24 cellular contexts compared by ENCODE assay signal in genomic region chr15:56327721-56328502, GRCh38. TPM values are rescaled to one million over a fixed set of nuclear protein-coding genes. Genes with fewer than 3 reads are reported as not detected.
DNase-seq lines count a peak whose midpoint lies in the region; FAIRE-seq and TF ChIP-seq lines count a peak whose summit lies in the region.
"Had no signal": no experiment of that assay in that cellular context is flagged by ENCODE, and none has a peak within 500 bp of the region (broad histone marks: within the 10 kb centered on the region; RNA-seq: fewer than 3 reads in every experiment).

No MANE protein-coding gene starts in this region.

- peak overlapping the region; percentile 56; the same call in 1 of the 2 replicates for H3K9ac ChIP-seq in KMS-11

- POLR2A ChIA-PET in RWPE1 (lab: Yijun Ruan, JAX; ENCODE audit: low non-redundant PET): no interaction called here

- DNase-seq in RWPE1 (ENCODE audit: low spot score) (peak; percentile 58), bronchial epithelial cell (ENCODE audit: low read depth) (peak; percentile 41), stomach (peak; percentile 72), GM13976 (ENCODE audit: low spot score) (no peak), middle frontal gyrus (ENCODE audit: extremely low spot score, low spot score) (no peak), esophagus squamous epithelium (lab: John Stamatoyannopoulos, UW) (no peak)
- DNase-seq: activated CD4-positive, alpha-beta T cell treated with anti-CD3 and anti-CD28 coated beads, Interleukin-2, amount 10 ng/mL, durations not matched to agents 7 days and 5 days; activated naive CD4-positive, alpha-beta T cell treated with anti-CD3 and anti-CD28 coated beads for 36 hours; activated T-cell treated with anti-CD3 and anti-CD28 coated beads, Interleukin-2, amount 50 U/mL, for 72 hours; amygdala; CD4-positive, CD25-positive, alpha-beta regulatory T cell; GOT3; KG1; naive B cell; NCI-H1694; NCI-H345; NCI-H774; Peyer's patch; psoas muscle had no signal

- WGBS in stomach, 5 donors: 60 to 73% (median 66%) methylated on average over 5 to 6 of the region's 6 CpGs
- WGBS in esophagus squamous epithelium, 2 donors: 42 to 52% methylated on average over 3 to 4 of the region's 6 CpGs

- H3K79me2 ChIP-seq in KMS-11 (ENCODE audit: insufficient read depth, low read depth): no peaks in the 10 kb centered on the region

- peaks cover 25% of the 10 kb centered on the region for H3K4me1 ChIP-seq in KMS-11 (ENCODE audit: low read depth, poor library complexity, severe bottlenecking)
- no peaks in the 10 kb centered on the region for H3K4me1 ChIP-seq in stomach
- H3K4me1 ChIP-seq in esophagus squamous epithelium: peaks cover 0 to 20% (median 8%) of the 10 kb centered on the region in 3 donors
- H3K4me1 ChIP-seq: Peyer's patch, psoas muscle, tibial nerve had no signal

- H2AFZ ChIP-seq in KMS-11 (ENCODE audit: low read depth): peak overlapping the region; percentile 68; the same call in 1 of the 2 replicates

- TF ChIP-seq CTCF in KMS-11 (conservative IDR thresholded peaks at IDR 0.05; ENCODE audit: low read depth, low read length) (no peak), RWPE1 (conservative IDR thresholded peaks at IDR 0.05; ENCODE audit: low read depth) (no peak), bronchial epithelial cell (IDR thresholded peaks at IDR 0.05; ENCODE audit: insufficient read depth, low read length, severe bottlenecking) (no peak), stomach (IDR thresholded peaks at IDR 0.05) (no peak), GM13976 (IDR thresholded peaks at IDR 0.05; ENCODE audit: borderline replicate concordance, control extremely low read depth, extremely low read depth, insufficient read depth, missing control alignments) (no peak), esophagus squamous epithelium (IDR thresholded peaks at IDR 0.05) (no peak)

- TF ChIP-seq EP300 in stomach (IDR thresholded peaks at IDR 0.05): no peak

- H3K4me3 ChIP-seq in KMS-11 (IDR thresholded peaks at IDR 0.05; ENCODE audit: insufficient read depth, low read depth, low read length): no peak overlapping the region
- H3K4me3 ChIP-seq in bronchial epithelial cell (ENCODE audit: low read depth, low read length): no peak overlapping the region
- no peak overlapping the region for H3K4me3 ChIP-seq in stomach
- H3K4me3 ChIP-seq in esophagus squamous epithelium: peak overlapping the region in 1 of 4 donors; percentile 7
- H3K4me3 ChIP-seq: Peyer's patch, psoas muscle, SK-N-MC, tibial nerve had no signal

- H4K20me1 ChIP-seq in KMS-11 (ENCODE audit: insufficient read depth): no peaks in the 10 kb centered on the region

- H3K36me3 ChIP-seq in KMS-11 (ENCODE audit: insufficient read depth): no peaks in the 10 kb centered on the region
- H3K36me3 ChIP-seq in bronchial epithelial cell (ENCODE audit: control insufficient read depth, insufficient read depth, low read length): no peaks in the 10 kb centered on the region
- no peaks in the 10 kb centered on the region for H3K36me3 ChIP-seq in stomach
- no peaks in the 10 kb centered on the region for H3K36me3 ChIP-seq in esophagus squamous epithelium
- H3K36me3 ChIP-seq: Peyer's patch, tibial nerve had no signal

- FAIRE-seq in bronchial epithelial cell (lab: Jason Lieb, UNC): peak; percentile 55
- FAIRE-seq: D721Med had no signal

- H3K27me3 ChIP-seq in KMS-11 (ENCODE audit: insufficient read depth, low read depth) (no peaks in the 10 kb centered on the region), bronchial epithelial cell (ENCODE audit: control insufficient read depth, insufficient read depth, low read length) (no peaks in the 10 kb centered on the region), stomach (no peaks in the 10 kb centered on the region), esophagus squamous epithelium (no peaks in the 10 kb centered on the region)
- H3K27me3 ChIP-seq: Peyer's patch, tibial nerve had no signal

- TF ChIP-seq POLR2A in stomach (IDR thresholded peaks at IDR 0.05) (no peak), esophagus squamous epithelium (IDR thresholded peaks at IDR 0.05) (no peak)

- in situ Hi-C loops in GM13976 (cut with MboI; ENCODE audit: low sequenced_read_pairs, unreplicated experiment): no loop called here

- intact Hi-C loops in stomach (cut with DNase I; ENCODE audit: low total_unique reads): no loop called here
- intact Hi-C loops in esophagus squamous epithelium (cut with DNase I): no loop called here

- CTCF ChIA-PET in RWPE1 (lab: Yijun Ruan, JAX): no interaction called here

- H3K4me2 ChIP-seq in KMS-11: peak overlapping the region; percentile 98

- H3K27ac ChIP-seq in KMS-11 (peak overlapping the region; percentile 79), RWPE1 (no peak overlapping the region), stomach (no peak overlapping the region), esophagus squamous epithelium (peak overlapping the region in 1 of 4 donors; percentile 54)
- H3K27ac ChIP-seq: Peyer's patch, psoas muscle, SK-N-MC, tibial nerve, VCaP had no signal

- H3K9me3 ChIP-seq in stomach (peaks cover 0 to 10% (median 4%) of the 10 kb centered on the region in 4 donors), esophagus squamous epithelium (peaks cover 0 to 8% (median 0%) of the 10 kb centered on the region in 3 donors)
- H3K9me3 ChIP-seq: Peyer's patch had no signal

RNA-seq across cellular contexts. Expression of gene TEX9, which starts 37.3 kb away (rescaled TPM):
- total RNA-seq in bronchial epithelial cell (2.6 and 3.6 TPM in 2 replicates), stomach (10 to 100 TPM in 2 of 5 donors, 1 to 10 TPM in 3; 1.8 to 27.4 (median 9.8) TPM), esophagus squamous epithelium (10 to 100 TPM in 1 of 4 donors, 1 to 10 TPM in 3; 4.3 to 18.0 (median 7.9) TPM)
- polyA plus RNA-seq in stomach: 1 to 10 TPM; 3.8 to 5.5 (median 5.3) TPM

Comparison
In these comparisons a context has a peak if more than half of its experiments do, and no peak if none do; other contexts are left out.
1. DNase-seq: peak in RWPE1 (single experiment), bronchial epithelial cell (single experiment) and stomach (single experiment); none in GM13976 (single experiment), middle frontal gyrus (single experiment) and esophagus squamous epithelium (single experiment).